In genomic region chr9:114058688-114059046, GRCh38 we compare ENCODE assay signal across 1 cellular context.
A peak's percentile ranks its signal among the peaks of the same experiment; 100 is the strongest.
TF ChIP-seq lines count a peak whose summit lies in the region.

No MANE protein-coding gene starts in this region.

TF ChIP-seq in HepG2, 621 proteins besides CTCF, POLR2A, EP300 and RAD21 (continued from another document and continues in another):
- TF ChIP-seq POGK (CRISPR knock-in tag; conservative IDR thresholded peaks at IDR 0.05), result 0 out of 2 replicates have a peak, but pooled peaks have one; percentile 23
- TF ChIP-seq BORCS8-MEF2B (CRISPR knock-in tag; IDR thresholded peaks at IDR 0.05), result no peak
- TF ChIP-seq, protein P1, sequence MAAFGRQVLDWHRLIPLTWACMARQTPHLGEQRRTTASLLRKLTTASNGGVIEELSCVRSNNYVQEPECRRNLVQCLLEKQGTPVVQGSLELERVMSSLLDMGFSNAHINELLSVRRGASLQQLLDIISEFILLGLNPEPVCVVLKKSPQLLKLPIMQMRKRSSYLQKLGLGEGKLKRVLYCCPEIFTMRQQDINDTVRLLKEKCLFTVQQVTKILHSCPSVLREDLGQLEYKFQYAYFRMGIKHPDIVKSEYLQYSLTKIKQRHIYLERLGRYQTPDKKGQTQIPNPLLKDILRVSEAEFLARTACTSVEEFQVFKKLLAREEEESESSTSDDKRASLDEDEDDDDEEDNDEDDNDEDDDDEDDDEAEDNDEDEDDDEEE (CRISPR knock-in tag; IDR thresholded peaks at IDR 0.05), result no peak; the same call in 1 of the 2 replicates
- TF ChIP-seq RFX1 (IDR thresholded peaks at IDR 0.05), result no peak
- TF ChIP-seq REST (IDR thresholded peaks at IDR 0.05; ENCODE audit: borderline replicate concordance in 1 of 2, low read depth in 1 of 2, low read length in 2 of 2), result no peak
- TF ChIP-seq ZNF281 (CRISPR knock-in tag; IDR thresholded peaks at IDR 0.05; ENCODE audit: borderline replicate concordance), result 0 out of 2 replicates have a peak, but pooled peaks have one; percentile 18
- 0 out of 2 replicates have a peak, but pooled peaks have one; percentile 20 for TF ChIP-seq NFKBIZ (CRISPR knock-in tag; IDR thresholded peaks at IDR 0.05)
- 0 out of 2 replicates have a peak, but pooled peaks have one; percentile 13 for TF ChIP-seq JUN (CRISPR knock-in tag; IDR thresholded peaks at IDR 0.05)
- no peak for TF ChIP-seq ZNF557 (CRISPR knock-in tag; IDR thresholded peaks at IDR 0.05)
- TF ChIP-seq, protein P2, sequence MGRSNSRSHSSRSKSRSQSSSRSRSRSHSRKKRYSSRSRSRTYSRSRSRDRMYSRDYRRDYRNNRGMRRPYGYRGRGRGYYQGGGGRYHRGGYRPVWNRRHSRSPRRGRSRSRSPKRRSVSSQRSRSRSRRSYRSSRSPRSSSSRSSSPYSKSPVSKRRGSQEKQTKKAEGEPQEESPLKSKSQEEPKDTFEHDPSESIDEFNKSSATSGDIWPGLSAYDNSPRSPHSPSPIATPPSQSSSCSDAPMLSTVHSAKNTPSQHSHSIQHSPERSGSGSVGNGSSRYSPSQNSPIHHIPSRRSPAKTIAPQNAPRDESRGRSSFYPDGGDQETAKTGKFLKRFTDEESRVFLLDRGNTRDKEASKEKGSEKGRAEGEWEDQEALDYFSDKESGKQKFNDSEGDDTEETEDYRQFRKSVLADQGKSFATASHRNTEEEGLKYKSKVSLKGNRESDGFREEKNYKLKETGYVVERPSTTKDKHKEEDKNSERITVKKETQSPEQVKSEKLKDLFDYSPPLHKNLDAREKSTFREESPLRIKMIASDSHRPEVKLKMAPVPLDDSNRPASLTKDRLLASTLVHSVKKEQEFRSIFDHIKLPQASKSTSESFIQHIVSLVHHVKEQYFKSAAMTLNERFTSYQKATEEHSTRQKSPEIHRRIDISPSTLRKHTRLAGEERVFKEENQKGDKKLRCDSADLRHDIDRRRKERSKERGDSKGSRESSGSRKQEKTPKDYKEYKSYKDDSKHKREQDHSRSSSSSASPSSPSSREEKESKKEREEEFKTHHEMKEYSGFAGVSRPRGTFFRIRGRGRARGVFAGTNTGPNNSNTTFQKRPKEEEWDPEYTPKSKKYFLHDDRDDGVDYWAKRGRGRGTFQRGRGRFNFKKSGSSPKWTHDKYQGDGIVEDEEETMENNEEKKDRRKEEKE (IDR thresholded peaks at IDR 0.05), result no peak
- TF ChIP-seq NONO (IDR thresholded peaks at IDR 0.05), result no peak
- no peak for TF ChIP-seq NONO (CRISPR knock-in tag; conservative IDR thresholded peaks at IDR 0.05)
- no peak for TF ChIP-seq ZNF205 (CRISPR knock-in tag; IDR thresholded peaks at IDR 0.05)
- no peak for TF ChIP-seq ZSCAN30 (CRISPR knock-in tag; IDR thresholded peaks at IDR 0.05)
- TF ChIP-seq, protein P3, sequence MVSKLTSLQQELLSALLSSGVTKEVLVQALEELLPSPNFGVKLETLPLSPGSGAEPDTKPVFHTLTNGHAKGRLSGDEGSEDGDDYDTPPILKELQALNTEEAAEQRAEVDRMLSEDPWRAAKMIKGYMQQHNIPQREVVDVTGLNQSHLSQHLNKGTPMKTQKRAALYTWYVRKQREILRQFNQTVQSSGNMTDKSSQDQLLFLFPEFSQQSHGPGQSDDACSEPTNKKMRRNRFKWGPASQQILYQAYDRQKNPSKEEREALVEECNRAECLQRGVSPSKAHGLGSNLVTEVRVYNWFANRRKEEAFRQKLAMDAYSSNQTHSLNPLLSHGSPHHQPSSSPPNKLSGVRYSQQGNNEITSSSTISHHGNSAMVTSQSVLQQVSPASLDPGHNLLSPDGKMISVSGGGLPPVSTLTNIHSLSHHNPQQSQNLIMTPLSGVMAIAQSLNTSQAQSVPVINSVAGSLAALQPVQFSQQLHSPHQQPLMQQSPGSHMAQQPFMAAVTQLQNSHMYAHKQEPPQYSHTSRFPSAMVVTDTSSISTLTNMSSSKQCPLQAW (CRISPR knock-in tag; IDR thresholded peaks at IDR 0.05), result peak; percentile 41
- TF ChIP-seq ZNF101 (CRISPR knock-in tag; IDR thresholded peaks at IDR 0.05; ENCODE audit: borderline replicate concordance, low read depth), result no peak
- no peak for TF ChIP-seq ISL2 (CRISPR knock-in tag; IDR thresholded peaks at IDR 0.05)
- no peak for TF ChIP-seq POLR2AphosphoS2 (IDR thresholded peaks at IDR 0.05; ENCODE audit: low read depth, low read length)
- TF ChIP-seq, protein P4, sequence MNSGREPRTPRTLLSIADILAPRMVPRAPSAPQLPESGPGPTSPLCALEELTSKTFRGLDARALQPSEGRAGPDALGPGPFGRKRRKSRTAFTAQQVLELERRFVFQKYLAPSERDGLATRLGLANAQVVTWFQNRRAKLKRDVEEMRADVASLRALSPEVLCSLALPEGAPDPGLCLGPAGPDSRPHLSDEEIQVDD (CRISPR knock-in tag; IDR thresholded peaks at IDR 0.05; ENCODE audit: borderline replicate concordance), result 0 out of 2 replicates have a peak, but pooled peaks have one; percentile 13
- TF ChIP-seq, protein P5, sequence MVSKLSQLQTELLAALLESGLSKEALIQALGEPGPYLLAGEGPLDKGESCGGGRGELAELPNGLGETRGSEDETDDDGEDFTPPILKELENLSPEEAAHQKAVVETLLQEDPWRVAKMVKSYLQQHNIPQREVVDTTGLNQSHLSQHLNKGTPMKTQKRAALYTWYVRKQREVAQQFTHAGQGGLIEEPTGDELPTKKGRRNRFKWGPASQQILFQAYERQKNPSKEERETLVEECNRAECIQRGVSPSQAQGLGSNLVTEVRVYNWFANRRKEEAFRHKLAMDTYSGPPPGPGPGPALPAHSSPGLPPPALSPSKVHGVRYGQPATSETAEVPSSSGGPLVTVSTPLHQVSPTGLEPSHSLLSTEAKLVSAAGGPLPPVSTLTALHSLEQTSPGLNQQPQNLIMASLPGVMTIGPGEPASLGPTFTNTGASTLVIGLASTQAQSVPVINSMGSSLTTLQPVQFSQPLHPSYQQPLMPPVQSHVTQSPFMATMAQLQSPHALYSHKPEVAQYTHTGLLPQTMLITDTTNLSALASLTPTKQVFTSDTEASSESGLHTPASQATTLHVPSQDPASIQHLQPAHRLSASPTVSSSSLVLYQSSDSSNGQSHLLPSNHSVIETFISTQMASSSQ (IDR thresholded peaks at IDR 0.05; ENCODE audit: low read depth), result no peak
- TF ChIP-seq, protein P5 (CRISPR knock-in tag; IDR thresholded peaks at IDR 0.05; ENCODE audit: borderline replicate concordance), result 0 out of 2 replicates have a peak, but pooled peaks have one; percentile 26
- TF ChIP-seq ZBTB44 (CRISPR knock-in tag; IDR thresholded peaks at IDR 0.05), result no peak
- peak; percentile 92; the same call in 1 of the 2 replicates for TF ChIP-seq ZNF510 (CRISPR knock-in tag; IDR thresholded peaks at IDR 0.05; ENCODE audit: low read depth)
- TF ChIP-seq TCF12 (IDR thresholded peaks at IDR 0.05), result no peak
- no peak for TF ChIP-seq TCF12 (CRISPR knock-in tag; IDR thresholded peaks at IDR 0.05)
- TF ChIP-seq BCL6 (CRISPR knock-in tag; IDR thresholded peaks at IDR 0.05), result 0 out of 2 replicates have a peak, but pooled peaks have one; percentile 10
- TF ChIP-seq, protein P6, sequence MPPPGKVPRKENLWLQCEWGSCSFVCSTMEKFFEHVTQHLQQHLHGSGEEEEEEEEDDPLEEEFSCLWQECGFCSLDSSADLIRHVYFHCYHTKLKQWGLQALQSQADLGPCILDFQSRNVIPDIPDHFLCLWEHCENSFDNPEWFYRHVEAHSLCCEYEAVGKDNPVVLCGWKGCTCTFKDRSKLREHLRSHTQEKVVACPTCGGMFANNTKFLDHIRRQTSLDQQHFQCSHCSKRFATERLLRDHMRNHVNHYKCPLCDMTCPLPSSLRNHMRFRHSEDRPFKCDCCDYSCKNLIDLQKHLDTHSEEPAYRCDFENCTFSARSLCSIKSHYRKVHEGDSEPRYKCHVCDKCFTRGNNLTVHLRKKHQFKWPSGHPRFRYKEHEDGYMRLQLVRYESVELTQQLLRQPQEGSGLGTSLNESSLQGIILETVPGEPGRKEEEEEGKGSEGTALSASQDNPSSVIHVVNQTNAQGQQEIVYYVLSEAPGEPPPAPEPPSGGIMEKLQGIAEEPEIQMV (CRISPR knock-in tag; IDR thresholded peaks at IDR 0.05; ENCODE audit: low read depth), result no peak
- peak; percentile 42; the same call in 1 of the 2 replicates for TF ChIP-seq ZSCAN9 (CRISPR knock-in tag; IDR thresholded peaks at IDR 0.05; ENCODE audit: borderline replicate concordance)
- TF ChIP-seq SRSF4 (IDR thresholded peaks at IDR 0.05; ENCODE audit: low read depth, low read length, poor library complexity, severe bottlenecking), result no peak
- 0 out of 2 replicates have a peak, but pooled peaks have one; percentile 11 for TF ChIP-seq THAP11 (CRISPR knock-in tag; IDR thresholded peaks at IDR 0.05)
- no peak for TF ChIP-seq TCF7 (IDR thresholded peaks at IDR 0.05; ENCODE audit: low read depth)
- TF ChIP-seq, protein P7, sequence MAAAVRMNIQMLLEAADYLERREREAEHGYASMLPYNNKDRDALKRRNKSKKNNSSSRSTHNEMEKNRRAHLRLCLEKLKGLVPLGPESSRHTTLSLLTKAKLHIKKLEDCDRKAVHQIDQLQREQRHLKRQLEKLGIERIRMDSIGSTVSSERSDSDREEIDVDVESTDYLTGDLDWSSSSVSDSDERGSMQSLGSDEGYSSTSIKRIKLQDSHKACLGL (CRISPR knock-in tag; IDR thresholded peaks at IDR 0.05), result no peak
